Comparison of ENCODE assay signal across 33 cellular contexts in genomic region chr17:79693419-79693818, GRCh38. TPM values are rescaled to one million over a fixed set of nuclear protein-coding genes. Genes with fewer than 3 reads are reported as not detected.
DNase-seq lines count a peak whose midpoint lies in the region; ATAC-seq, FAIRE-seq and TF ChIP-seq lines count a peak whose summit lies in the region.
"Had no signal": no experiment of that assay in that cellular context is flagged by ENCODE, and none has a peak within 500 bp of the region (broad histone marks: within the 10 kb centered on the region; RNA-seq: fewer than 3 reads in every experiment).

No MANE protein-coding gene starts in this region.

- H3K9me3 Mint-ChIP-seq in neural progenitor cell (no peaks in the 10 kb centered on the region), mesothelial cell of epicardium (no peaks in the 10 kb centered on the region), nephron progenitor cell (no peaks in the 10 kb centered on the region)
- H3K9me3 Mint-ChIP-seq: CD4-positive, CD25-positive, alpha-beta regulatory T cell; CD8-positive, alpha-beta memory T cell had no signal

- intact Hi-C loops in HepG2 (cut with micrococcal nuclease; ENCODE audit: unreplicated experiment): no loop called here
- intact Hi-C loops in right lobe of liver (cut with DNase I): no loop called here

- POLR2A ChIA-PET in HepG2 (lab: Yijun Ruan, JAX) (no interaction called here), H1 (lab: Charles Lee; ENCODE audit: partially characterized antibody) (no interaction called here)

- no peak overlapping the region for H4K91ac ChIP-seq in H1 (replicated peaks; ENCODE audit: insufficient read length, low read length)

- H3K4me2 ChIP-seq in HepG2 (ENCODE audit: low read depth, low read length) (no peak overlapping the region), H1 (ENCODE audit: insufficient read depth in 1 of 2, low read depth in 2 of 2, low read length in 2 of 2) (no peak overlapping the region), neural progenitor cell (no peak overlapping the region)
- H3K4me2 ChIP-seq: BLaER1 had no signal

- H4K5ac ChIP-seq in H1 (ENCODE audit: insufficient read length, low read depth, low read length): peak overlapping the region; percentile 47

- H3K9ac ChIP-seq in HepG2 (ENCODE audit: insufficient read depth, low read depth, low read length) (no peak overlapping the region), H1 (replicated peaks in 1 of 4; ENCODE audit: extremely low read depth in 1 of 4, low read depth in 3 of 4, low read length in 3 of 4) (no peak overlapping the region), neural progenitor cell (no peak overlapping the region)
- H3K9ac ChIP-seq: BLaER1 had no signal

- H3K23me2 ChIP-seq in H1 (ENCODE audit: low read depth, low read length): no peaks in the 10 kb centered on the region; the same call in 1 of the 2 replicates

- TF ChIP-seq POLR2A in HepG2 (IDR thresholded peaks at IDR 0.05; ENCODE audit: insufficient read depth in 1 of 2, low read depth in 2 of 2, low read length in 2 of 2): no peak
- no peak for TF ChIP-seq POLR2A in right lobe of liver (IDR thresholded peaks at IDR 0.05)
- no peak for TF ChIP-seq POLR2A in H1 (IDR thresholded peaks at IDR 0.05; ENCODE audit: control extremely low read depth in 1 of 2, low read depth in 2 of 2, low read length in 2 of 2)

- peak overlapping the region; percentile 55; the same call in 1 of the 2 replicates for H2BK12ac ChIP-seq in H1 (ENCODE audit: low read depth, low read length)

- no peak overlapping the region for H3K27ac ChIP-seq in HepG2 (ENCODE audit: extremely low read length, insufficient read depth, low read length)
- H3K27ac ChIP-seq in right lobe of liver: no peak overlapping the region
- no peak overlapping the region for H3K27ac ChIP-seq in H1 (ENCODE audit: low read depth, low read length)
- no peak overlapping the region for H3K27ac ChIP-seq in neural progenitor cell
- H3K27ac ChIP-seq: BLaER1 had no signal

- no peaks in the 10 kb centered on the region for H3K36me3 ChIP-seq in HepG2 (replicated peaks in 1 of 2; ENCODE audit: control insufficient read depth in 1 of 2, insufficient read depth in 2 of 2, low read length in 2 of 2)
- no peaks in the 10 kb centered on the region for H3K36me3 ChIP-seq in right lobe of liver
- H3K36me3 ChIP-seq in H1 (ENCODE audit: control insufficient read depth in 2 of 4, insufficient read depth in 4 of 4, low read length in 3 of 4): no peaks in the 10 kb centered on the region
- no peaks in the 10 kb centered on the region for H3K36me3 ChIP-seq in neural progenitor cell
- H3K36me3 ChIP-seq: BE2C, BLaER1 had no signal

- H3K27ac Mint-ChIP-seq in neural progenitor cell: peak overlapping the region; percentile 57
- no peak overlapping the region for H3K27ac Mint-ChIP-seq in mesothelial cell of epicardium
- H3K27ac Mint-ChIP-seq in nephron progenitor cell: no peak overlapping the region
- H3K27ac Mint-ChIP-seq: CD4-positive, alpha-beta memory T cell; CD4-positive, CD25-positive, alpha-beta regulatory T cell; CD8-positive, alpha-beta memory T cell had no signal

- H3K36me3 Mint-ChIP-seq in neural progenitor cell (no peaks in the 10 kb centered on the region), mesothelial cell of epicardium (no peaks in the 10 kb centered on the region), nephron progenitor cell (ENCODE audit: low read depth) (no peaks in the 10 kb centered on the region)
- H3K36me3 Mint-ChIP-seq: CD14-positive monocyte; CD4-positive, alpha-beta memory T cell; CD4-positive, CD25-positive, alpha-beta regulatory T cell; CD8-positive, alpha-beta memory T cell had no signal

- no peak for DNase-seq in HepG2 (ENCODE audit: low spot score)
- DNase-seq in right lobe of liver: no peak
- no peak for DNase-seq in H1 (ENCODE audit: low read depth in 1 of 2, low spot score in 2 of 2)
- DNase-seq in neural progenitor cell (ENCODE audit: low spot score): no peak
- DNase-seq in urothelium cell line (ENCODE audit: low spot score): no peak
- no peak for DNase-seq in mesothelial cell of epicardium (ENCODE audit: low spot score in 2 of 2, unreplicated experiment in 2 of 2)
- DNase-seq in nephron progenitor cell: no peak
- DNase-seq: 8988T; ACHN; BE2C; C1 segment of cervical spinal cord; CD4-positive, alpha-beta memory T cell; CD4-positive, CD25-positive, alpha-beta regulatory T cell; CD8-positive, alpha-beta memory T cell; COR-L47; DMS 273 treated with DMSO at 0.1 percent for 48 hours; DMS153; DMS53; DMS79; DND-41; EL; GDM1 had no signal

- peak overlapping the region; percentile 23 for H3K23ac ChIP-seq in H1 (ENCODE audit: insufficient read length)

- H3K27me3 Mint-ChIP-seq in neural progenitor cell (ENCODE audit: insufficient read depth, low read depth) (peaks cover 7% of the 10 kb centered on the region), mesothelial cell of epicardium (ENCODE audit: low read depth) (peaks cover 35% of the 10 kb centered on the region), nephron progenitor cell (ENCODE audit: low read depth, poor library complexity) (peaks cover 17% of the 10 kb centered on the region)

- no peaks in the 10 kb centered on the region for H3K79me1 ChIP-seq in H1 (ENCODE audit: low read depth, low read length)

- H2BK5ac ChIP-seq in H1 (ENCODE audit: low read depth, low read length): no peak overlapping the region

- no TSS peak for BruUV-seq in HepG2 (replicated peaks; lab: Mats Ljungman, UMichigan)

- H3K4me1 ChIP-seq in HepG2 (ENCODE audit: insufficient read depth, low read length) (no peaks in the 10 kb centered on the region), right lobe of liver (no peaks in the 10 kb centered on the region), H1 (replicated peaks in 1 of 4; ENCODE audit: control insufficient read depth in 3 of 4, insufficient read depth in 4 of 4, low read length in 3 of 4) (peaks cover 5 to 26% (median 15%) of the 10 kb centered on the region in 4 experiments), neural progenitor cell (no peaks in the 10 kb centered on the region)
- H3K4me1 ChIP-seq: BE2C had no signal

- FAIRE-seq in HepG2 (lab: Jason Lieb, UNC): no peak
- FAIRE-seq in H1 (lab: Jason Lieb, UNC): no peak
- peak; percentile 95 for FAIRE-seq in urothelium cell line (lab: Jason Lieb, UNC)
- FAIRE-seq: A204.1, GM12878, GM12892, GM18507 had no signal

- no peak overlapping the region for H3K4ac ChIP-seq in H1 (replicated peaks; ENCODE audit: insufficient read length, low read depth, low read length)

- H3K4me3 Mint-ChIP-seq in neural progenitor cell (no peak overlapping the region), mesothelial cell of epicardium (no peak overlapping the region), nephron progenitor cell (no peak overlapping the region)
- H3K4me3 Mint-ChIP-seq: CD14-positive monocyte; CD4-positive, alpha-beta memory T cell; CD4-positive, CD25-positive, alpha-beta regulatory T cell; CD8-positive, alpha-beta memory T cell had no signal

- H3K9me3 ChIP-seq in HepG2 (ENCODE audit: low read length) (no peaks in the 10 kb centered on the region), right lobe of liver (no peaks in the 10 kb centered on the region), H1 (ENCODE audit: insufficient read depth in 2 of 2, low read depth in 1 of 2, low read length in 1 of 2) (no peaks in the 10 kb centered on the region), neural progenitor cell (ENCODE audit: low read depth) (no peaks in the 10 kb centered on the region)
- H3K9me3 ChIP-seq: BE2C, BLaER1 had no signal

- 20% methylated on average over 9 of the region's 9 CpGs for WGBS in HepG2 (ENCODE audit: low lambda C conversion rate)
- 63% methylated on average over 3 of the region's 9 CpGs for WGBS in right lobe of liver (ENCODE audit: insufficient coverage, low coverage, low lambda C conversion rate, missing lambda C conversion rate)
- WGBS in H1 (ENCODE audit: extremely low coverage in 1 of 2, insufficient coverage in 1 of 2, insufficient read length in 1 of 2, insufficient replicate concordance in 2 of 2, low coverage in 1 of 2, low lambda C conversion rate in 2 of 2, missing lambda C conversion rate in 1 of 2), 2 experiments: 79% methylated on average over 9 of the region's 9 CpGs; no CpG with 5 or more reads in 1 of the 2 experiments

- TF ChIP-seq EP300 in HepG2 (IDR thresholded peaks at IDR 0.05; ENCODE audit: low read depth in 2 of 2, low read length in 2 of 2) (no peak), HepG2 (CRISPR knock-in tag; IDR thresholded peaks at IDR 0.05; ENCODE audit: borderline replicate concordance) (no peak), H1 (IDR thresholded peaks at IDR 0.05; ENCODE audit: borderline replicate concordance in 1 of 2, low read depth in 2 of 2, low read length in 2 of 2) (no peak)

- H4K20me1 ChIP-seq in HepG2 (ENCODE audit: insufficient read depth, low read length): peaks cover 4% of the 10 kb centered on the region; the same call in 1 of the 2 replicates
- peaks cover 0 to 5% of the 10 kb centered on the region in 2 experiments for H4K20me1 ChIP-seq in H1 (replicated peaks in 1 of 2; ENCODE audit: control insufficient read depth in 1 of 2, insufficient read depth in 2 of 2, low read length in 2 of 2)
- H4K20me1 ChIP-seq in neural progenitor cell (ENCODE audit: low read depth): no peaks in the 10 kb centered on the region
- H4K20me1 ChIP-seq: BLaER1 had no signal

- no peak overlapping the region for H4K8ac ChIP-seq in H1 (ENCODE audit: extremely low read depth, insufficient read depth, low read length)

- H2AFZ ChIP-seq in HepG2 (ENCODE audit: low read length) (no peak overlapping the region), H1 (ENCODE audit: low read length) (no peak overlapping the region), neural progenitor cell (replicated peaks) (no peak overlapping the region)

- peaks cover 45 to 92% of the 10 kb centered on the region in 2 experiments; a peak in 4 of 5 replicates for H3K27me3 ChIP-seq in HepG2 (ENCODE audit: control insufficient read depth in 1 of 2, insufficient read depth in 2 of 2, low read length in 2 of 2)
- H3K27me3 ChIP-seq in right lobe of liver: no peaks in the 10 kb centered on the region
- peaks cover 0 to 7% (median 0%) of the 10 kb centered on the region in 4 experiments; a peak in 3 of 7 replicates for H3K27me3 ChIP-seq in H1 (replicated peaks in 1 of 4; ENCODE audit: control insufficient read depth in 3 of 4, extremely low read depth in 1 of 4, insufficient read depth in 3 of 4, low read length in 3 of 4)
- H3K27me3 ChIP-seq in neural progenitor cell: no peaks in the 10 kb centered on the region
- H3K27me3 ChIP-seq: BLaER1 had no signal

- CTCF ChIA-PET in HepG2 (lab: Yijun Ruan, JAX; ENCODE audit: low intra/inter-chr PET ratio, low total read pairs) (no interaction called here), H1 (lab: Charles Lee; ENCODE audit: partially characterized antibody) (interaction anchor here (1.7 to 3.2 kb wide), 2 partner anchors 21 to 81 kb away, joined by 6 to 14 read pairs; no protein-coding TSS in a partner anchor)

- no peak overlapping the region for H3K14ac ChIP-seq in H1 (ENCODE audit: insufficient read length)

- H3K4me1 Mint-ChIP-seq in neural progenitor cell (peaks cover 21% of the 10 kb centered on the region), mesothelial cell of epicardium (peaks cover 20% of the 10 kb centered on the region), nephron progenitor cell (peaks cover 28% of the 10 kb centered on the region)
- H3K4me1 Mint-ChIP-seq: CD4-positive, CD25-positive, alpha-beta regulatory T cell; CD8-positive, alpha-beta memory T cell had no signal

- no peak for ATAC-seq in HepG2
- ATAC-seq in right lobe of liver: no peak
- ATAC-seq in HG03135 (IDR thresholded peaks at IDR 0.05; ENCODE audit: unreplicated experiment): no peak
- ATAC-seq: GM12878 had no signal

- no peak for TF ChIP-seq CTCF in HepG2 (CRISPR knock-in tag; IDR thresholded peaks at IDR 0.05)
- TF ChIP-seq CTCF in right lobe of liver (IDR thresholded peaks at IDR 0.05): no peak
- no peak for TF ChIP-seq CTCF in H1 (IDR thresholded peaks at IDR 0.05; ENCODE audit: control extremely low read depth in 1 of 3, insufficient read depth in 1 of 3, low read depth in 1 of 3, low read length in 3 of 3)
- TF ChIP-seq CTCF in neural progenitor cell (IDR thresholded peaks at IDR 0.05): no peak
- TF ChIP-seq CTCF in mesothelial cell of epicardium (IDR thresholded peaks at IDR 0.05; ENCODE audit: unreplicated experiment): no peak
- no peak for TF ChIP-seq CTCF in nephron progenitor cell (IDR thresholded peaks at IDR 0.05)

- no peaks in the 10 kb centered on the region for H3F3A ChIP-seq in neural progenitor cell (ENCODE audit: low read depth)

- H3K79me2 ChIP-seq in HepG2 (ENCODE audit: insufficient read depth, low read length) (no peaks in the 10 kb centered on the region), H1 (ENCODE audit: control insufficient read depth in 1 of 2, insufficient read depth in 2 of 2, low read length in 2 of 2) (no peaks in the 10 kb centered on the region), neural progenitor cell (ENCODE audit: low read depth) (no peaks in the 10 kb centered on the region)

- H3K56ac ChIP-seq in H1 (replicated peaks; ENCODE audit: insufficient read length, low read depth, low read length): no peak overlapping the region

- no peak overlapping the region for H3K4me3 ChIP-seq in HepG2 (replicated peaks in 1 of 3; ENCODE audit: insufficient read depth in 1 of 3, low read depth in 2 of 3, low read length in 3 of 3)
- H3K4me3 ChIP-seq in right lobe of liver: no peak overlapping the region
- H3K4me3 ChIP-seq in H1 (ENCODE audit: extremely low read depth in 1 of 4, insufficient read depth in 2 of 4, low read depth in 3 of 4, low read length in 4 of 4): no peak overlapping the region
- no peak overlapping the region for H3K4me3 ChIP-seq in neural progenitor cell
- H3K4me3 ChIP-seq: BLaER1, GM12878 had no signal

- peak overlapping the region; percentile 83 for H2BK15ac ChIP-seq in H1 (ENCODE audit: low read length)

- H2BK20ac ChIP-seq in H1 (ENCODE audit: low read length): 0 out of 2 replicates have a peak overlapping the region, but pooled peaks have one; percentile 49

- H2BK120ac ChIP-seq in H1 (replicated peaks; ENCODE audit: low read depth, low read length): no peak overlapping the region

- no peak overlapping the region; the same call in 1 of the 2 replicates for H2AK5ac ChIP-seq in H1 (ENCODE audit: low read depth, low read length)

- in situ Hi-C loops in HepG2 (cut with HindIII; ENCODE audit: extremely low pct_ligation_motif_present, low pct_unique_long_range_greater_than_20kb): no loop called here

- TF ChIP-seq RAD21 in HepG2 (CRISPR knock-in tag; IDR thresholded peaks at IDR 0.05) (no peak), H1 (IDR thresholded peaks at IDR 0.05 in 1 of 2, conservative IDR thresholded peaks at IDR 0.05 in 1 of 2; ENCODE audit: low read depth in 2 of 2, low read length in 2 of 2) (no peak)

- H3K18ac ChIP-seq in H1 (ENCODE audit: extremely low read depth, low read length): no peak overlapping the region

RNA-seq across cellular contexts. Expression of gene ENPP7, which starts 37.3 kb away (rescaled TPM):
- total RNA-seq in HepG2 (2016; rRNA removed; fragmentation: Illumina TruSeq; extraction: Trizol) (0.76 and 2.2 TPM in 2 replicates), right lobe of liver (10 to 100 TPM in 4 of 6 experiments, 1 to 10 TPM in 2; 3.4 to 43.2 (median 17.8) TPM), neural progenitor cell (ENCODE audit: low replicate concordance) (not detected in 2 replicates), mesothelial cell of epicardium (not detected in 3 replicates)
- 0.30 TPM in 1 of 2 replicates, not detected in the other for total RNA-seq in HepG2 (2016; cell fraction: cytosol; rRNA removed; fragmentation: Illumina TruSeq; extraction: Trizol; ENCODE audit: low read depth)
- total RNA-seq in HepG2 (2016; cell fraction: insoluble cytoplasmic fraction; rRNA removed; fragmentation: Illumina TruSeq; extraction: Trizol): 0.54 and 2.3 TPM in 2 replicates
- 0.28 and 0.41 TPM in 2 replicates for total RNA-seq in HepG2 (2016; cell fraction: membrane; rRNA removed; fragmentation: Illumina TruSeq; extraction: Trizol)
- 3.2 and 3.4 TPM in 2 replicates for total RNA-seq in HepG2 (2016; cell fraction: nucleus; rRNA removed; fragmentation: Illumina TruSeq; extraction: Trizol)
- polyA plus RNA-seq in HepG2 (2011; rRNA removed) (1.1 and 2.2 TPM in 2 replicates), H1 (2011; rRNA removed) (not detected in 2 replicates)
- polyA plus RNA-seq in HepG2 (2011; cell fraction: cytosol; rRNA removed): 1.2 and 1.3 TPM in 2 replicates
- polyA plus RNA-seq in HepG2 (2011; cell fraction: nucleus; rRNA removed): 5.5 and 5.6 TPM in 2 replicates
- 1.7 and 2.5 TPM in 2 replicates for polyA plus RNA-seq in HepG2 (2012)
- polyA plus RNA-seq in HepG2 (2016; cell fraction: cytosol; fragmentation: Illumina TruSeq; extraction: Trizol; ENCODE audit: low read depth): 0.20 and 0.24 TPM in 2 replicates
- polyA plus RNA-seq in HepG2 (2016; cell fraction: insoluble cytoplasmic fraction; fragmentation: Illumina TruSeq; extraction: Trizol; ENCODE audit: low read depth): 0.19 and 0.36 TPM in 2 replicates
- polyA plus RNA-seq in HepG2 (2016; cell fraction: membrane; fragmentation: Illumina TruSeq; extraction: Trizol; ENCODE audit: low read depth): 0.15 and 0.29 TPM in 2 replicates
- 1.4 and 2.3 TPM in 2 replicates for polyA plus RNA-seq in HepG2 (2016; cell fraction: nucleus; fragmentation: Illumina TruSeq; extraction: Trizol; ENCODE audit: insufficient read depth, low read depth)
- 6.6 TPM in 1 of 2 replicates, not detected in the other for polyA minus RNA-seq in HepG2 (2011; rRNA and poly(A)+ RNA removed; ENCODE audit: low replicate concordance)
- polyA minus RNA-seq in HepG2 (2011; cell fraction: cytosol; rRNA and poly(A)+ RNA removed): 0.79 and 1.1 TPM in 2 replicates
- polyA minus RNA-seq in HepG2 (2011; cell fraction: nucleus; rRNA and poly(A)+ RNA removed): 10.6 and 12.7 TPM in 2 replicates
- not detected in 2 replicates for total RNA-seq in H1 (2021; fragmentation: NEBNext Ultra II Directional; extraction: Animal tissue kit (Norgen Biotek cat#: 25700))
- polyA plus RNA-seq in H1 (2011; cell fraction: cytosol; rRNA removed): not detected
- not detected for polyA plus RNA-seq in H1 (2011; cell fraction: nucleus; rRNA removed)
- not detected in 4 replicates for polyA plus RNA-seq in H1 (2012, experiment 1 of 2)
- polyA plus RNA-seq in H1 (2012, experiment 2 of 2): not detected
- polyA plus RNA-seq in H1 (2013, experiment 1 of 2): not detected
- not detected for polyA plus RNA-seq in H1 (2013, experiment 2 of 2)
- polyA minus RNA-seq in H1 (2011; rRNA and poly(A)+ RNA removed): not detected in 2 replicates
- polyA minus RNA-seq in H1 (2011; cell fraction: cytosol; rRNA and poly(A)+ RNA removed): not detected
- polyA minus RNA-seq in H1 (2011; cell fraction: nucleus; rRNA and poly(A)+ RNA removed): not detected
- total RNA-seq: A673; CD4-positive, CD25-positive, alpha-beta regulatory T cell; Daoy; G401 had no signal
- polyA plus RNA-seq: AG04450, CD14-positive monocyte had no signal
